1 cellular context compared by ENCODE assay signal in the genomic region with DNA sequence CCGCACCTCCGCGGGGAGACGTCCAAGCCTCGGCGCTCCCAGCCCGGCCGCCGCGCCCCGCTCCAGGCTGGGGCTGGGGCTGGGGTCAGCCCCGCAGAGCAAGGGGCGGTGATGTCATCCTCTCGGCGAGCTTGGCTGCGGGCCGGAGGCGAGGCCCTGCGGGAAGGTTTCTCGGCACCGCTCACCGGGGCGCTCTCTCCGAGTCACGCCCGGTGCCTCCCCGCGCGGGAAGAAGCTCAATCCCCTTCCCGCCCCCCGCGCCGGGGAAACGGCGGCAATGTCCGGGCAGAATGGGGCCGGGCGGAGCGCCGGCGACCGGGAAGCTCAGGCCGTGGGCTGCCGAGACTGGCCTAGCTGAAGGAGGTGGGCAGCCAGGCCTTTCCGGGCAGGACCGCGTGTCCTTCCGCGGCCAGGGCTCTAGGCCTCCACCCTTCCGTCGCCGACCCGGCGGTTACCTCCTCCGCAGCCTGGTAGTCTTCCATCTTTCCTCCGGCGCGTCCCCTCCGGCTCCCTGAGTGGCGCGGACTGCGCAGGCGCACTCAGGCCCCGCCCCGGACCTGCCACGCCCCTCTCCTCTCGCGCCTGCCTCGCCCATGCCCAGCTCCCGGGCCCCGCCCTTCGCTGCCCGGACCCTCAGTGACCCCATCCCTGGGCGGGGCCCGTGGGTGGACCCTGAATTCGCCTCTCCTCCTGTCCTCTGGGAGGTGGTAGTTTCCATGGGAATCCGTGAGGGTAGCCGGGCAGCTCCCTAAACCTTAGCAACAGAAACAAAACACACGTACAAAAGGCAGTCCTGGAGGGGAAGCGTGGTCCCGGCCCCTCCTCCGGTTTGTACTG.
A peak's percentile ranks its signal among the peaks of the same experiment; 100 is the strongest.
TF ChIP-seq lines count a peak whose summit lies in the region.

Gene DYNLT1 (minus strand): TSS at position 517 of the 837 bp plus-strand sequence. CDS start 35 bp downstream, at position 482.

TF ChIP-seq in HepG2, 621 proteins besides CTCF, POLR2A, EP300 and RAD21 (continued from another document and continues in another):
- TF ChIP-seq, protein P1, sequence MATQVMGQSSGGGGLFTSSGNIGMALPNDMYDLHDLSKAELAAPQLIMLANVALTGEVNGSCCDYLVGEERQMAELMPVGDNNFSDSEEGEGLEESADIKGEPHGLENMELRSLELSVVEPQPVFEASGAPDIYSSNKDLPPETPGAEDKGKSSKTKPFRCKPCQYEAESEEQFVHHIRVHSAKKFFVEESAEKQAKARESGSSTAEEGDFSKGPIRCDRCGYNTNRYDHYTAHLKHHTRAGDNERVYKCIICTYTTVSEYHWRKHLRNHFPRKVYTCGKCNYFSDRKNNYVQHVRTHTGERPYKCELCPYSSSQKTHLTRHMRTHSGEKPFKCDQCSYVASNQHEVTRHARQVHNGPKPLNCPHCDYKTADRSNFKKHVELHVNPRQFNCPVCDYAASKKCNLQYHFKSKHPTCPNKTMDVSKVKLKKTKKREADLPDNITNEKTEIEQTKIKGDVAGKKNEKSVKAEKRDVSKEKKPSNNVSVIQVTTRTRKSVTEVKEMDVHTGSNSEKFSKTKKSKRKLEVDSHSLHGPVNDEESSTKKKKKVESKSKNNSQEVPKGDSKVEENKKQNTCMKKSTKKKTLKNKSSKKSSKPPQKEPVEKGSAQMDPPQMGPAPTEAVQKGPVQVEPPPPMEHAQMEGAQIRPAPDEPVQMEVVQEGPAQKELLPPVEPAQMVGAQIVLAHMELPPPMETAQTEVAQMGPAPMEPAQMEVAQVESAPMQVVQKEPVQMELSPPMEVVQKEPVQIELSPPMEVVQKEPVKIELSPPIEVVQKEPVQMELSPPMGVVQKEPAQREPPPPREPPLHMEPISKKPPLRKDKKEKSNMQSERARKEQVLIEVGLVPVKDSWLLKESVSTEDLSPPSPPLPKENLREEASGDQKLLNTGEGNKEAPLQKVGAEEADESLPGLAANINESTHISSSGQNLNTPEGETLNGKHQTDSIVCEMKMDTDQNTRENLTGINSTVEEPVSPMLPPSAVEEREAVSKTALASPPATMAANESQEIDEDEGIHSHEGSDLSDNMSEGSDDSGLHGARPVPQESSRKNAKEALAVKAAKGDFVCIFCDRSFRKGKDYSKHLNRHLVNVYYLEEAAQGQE (IDR thresholded peaks at IDR 0.05; ENCODE audit: borderline replicate concordance in 1 of 2, low read depth in 1 of 2, low read length in 2 of 2) = no peak; a peak in 1 of 4 replicates
- no peak; the same call in 1 of the 2 replicates for TF ChIP-seq FUBP1 (CRISPR knock-in tag; IDR thresholded peaks at IDR 0.05; ENCODE audit: borderline replicate concordance)
- TF ChIP-seq ZNF567 (CRISPR knock-in tag; IDR thresholded peaks at IDR 0.05; ENCODE audit: borderline replicate concordance) = peak; percentile 68
- peak; percentile 88 for TF ChIP-seq KMT2A (CRISPR knock-in tag; IDR thresholded peaks at IDR 0.05)
- peak; percentile 44; the same call in 1 of the 2 replicates for TF ChIP-seq SNAPC2 (CRISPR knock-in tag; IDR thresholded peaks at IDR 0.05)
- no peak for TF ChIP-seq RARG (CRISPR knock-in tag; IDR thresholded peaks at IDR 0.05; ENCODE audit: low read depth)
- peak; percentile 77 for TF ChIP-seq ZNF33B (CRISPR knock-in tag; IDR thresholded peaks at IDR 0.05)
- no peak for TF ChIP-seq ATM (IDR thresholded peaks at IDR 0.05; ENCODE audit: borderline replicate concordance)
- peak; percentile 76; the same call in 1 of the 2 replicates for TF ChIP-seq KDM5A (IDR thresholded peaks at IDR 0.05; ENCODE audit: borderline replicate concordance, low read length)
- TF ChIP-seq MAFK (conservative IDR thresholded peaks at IDR 0.05 in 1 of 2, IDR thresholded peaks at IDR 0.05 in 1 of 2; ENCODE audit: low read length in 2 of 2) = no peak
- no peak for TF ChIP-seq SOX6 (IDR thresholded peaks at IDR 0.05)
- TF ChIP-seq SOX6 (CRISPR knock-in tag; IDR thresholded peaks at IDR 0.05) = peak; percentile 77
- TF ChIP-seq TCF12 (IDR thresholded peaks at IDR 0.05) = no peak
- TF ChIP-seq TCF12 (CRISPR knock-in tag; IDR thresholded peaks at IDR 0.05) = peak; percentile 56
- peak; percentile 90 for TF ChIP-seq ZSCAN31 (CRISPR knock-in tag; IDR thresholded peaks at IDR 0.05; ENCODE audit: low read depth)
- TF ChIP-seq ZNF589 (CRISPR knock-in tag; conservative IDR thresholded peaks at IDR 0.05) = peak; percentile 82; the same call in 1 of the 2 replicates
- TF ChIP-seq, protein P2, sequence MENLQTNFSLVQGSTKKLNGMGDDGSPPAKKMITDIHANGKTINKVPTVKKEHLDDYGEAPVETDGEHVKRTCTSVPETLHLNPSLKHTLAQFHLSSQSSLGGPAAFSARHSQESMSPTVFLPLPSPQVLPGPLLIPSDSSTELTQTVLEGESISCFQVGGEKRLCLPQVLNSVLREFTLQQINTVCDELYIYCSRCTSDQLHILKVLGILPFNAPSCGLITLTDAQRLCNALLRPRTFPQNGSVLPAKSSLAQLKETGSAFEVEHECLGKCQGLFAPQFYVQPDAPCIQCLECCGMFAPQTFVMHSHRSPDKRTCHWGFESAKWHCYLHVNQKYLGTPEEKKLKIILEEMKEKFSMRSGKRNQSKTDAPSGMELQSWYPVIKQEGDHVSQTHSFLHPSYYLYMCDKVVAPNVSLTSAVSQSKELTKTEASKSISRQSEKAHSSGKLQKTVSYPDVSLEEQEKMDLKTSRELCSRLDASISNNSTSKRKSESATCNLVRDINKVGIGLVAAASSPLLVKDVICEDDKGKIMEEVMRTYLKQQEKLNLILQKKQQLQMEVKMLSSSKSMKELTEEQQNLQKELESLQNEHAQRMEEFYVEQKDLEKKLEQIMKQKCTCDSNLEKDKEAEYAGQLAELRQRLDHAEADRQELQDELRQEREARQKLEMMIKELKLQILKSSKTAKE (CRISPR knock-in tag; IDR thresholded peaks at IDR 0.05; ENCODE audit: borderline replicate concordance) = no peak
- no peak for TF ChIP-seq RORA (CRISPR knock-in tag; IDR thresholded peaks at IDR 0.05)
- peak; percentile 64 for TF ChIP-seq RNF2 (conservative IDR thresholded peaks at IDR 0.05; ENCODE audit: low read depth)
- 0 out of 2 replicates have a peak, but pooled peaks have one; percentile 73 for TF ChIP-seq ZNF704 (CRISPR knock-in tag; IDR thresholded peaks at IDR 0.05; ENCODE audit: borderline replicate concordance)
- TF ChIP-seq KLF12 (CRISPR knock-in tag; IDR thresholded peaks at IDR 0.05; ENCODE audit: borderline replicate concordance) = peak; percentile 97
- peak; percentile 52; the same call in 1 of the 2 replicates for TF ChIP-seq JUN (CRISPR knock-in tag; IDR thresholded peaks at IDR 0.05)
- no peak for TF ChIP-seq CBX2 (IDR thresholded peaks at IDR 0.05; ENCODE audit: low read depth, low read length)
- TF ChIP-seq CBX2 (CRISPR knock-in tag; IDR thresholded peaks at IDR 0.05; ENCODE audit: low read depth) = 0 out of 2 replicates have a peak, but pooled peaks have one; percentile 17
- TF ChIP-seq NR1H2 (CRISPR knock-in tag; IDR thresholded peaks at IDR 0.05; ENCODE audit: borderline replicate concordance, low read depth) = peak; percentile 72; the same call in 1 of the 2 replicates
- no peak for TF ChIP-seq AKNA (CRISPR knock-in tag; IDR thresholded peaks at IDR 0.05; ENCODE audit: borderline replicate concordance)
- TF ChIP-seq ZNF20 (CRISPR knock-in tag; IDR thresholded peaks at IDR 0.05) = 0 out of 2 replicates have a peak, but pooled peaks have one; percentile 42
- no peak for TF ChIP-seq ZNF512B (CRISPR knock-in tag; IDR thresholded peaks at IDR 0.05; ENCODE audit: borderline replicate concordance)
- TF ChIP-seq THAP9 (CRISPR knock-in tag; IDR thresholded peaks at IDR 0.05; ENCODE audit: borderline replicate concordance) = peak; percentile 93
- peak; percentile 16; the same call in 1 of the 2 replicates for TF ChIP-seq IRF2 (CRISPR knock-in tag; IDR thresholded peaks at IDR 0.05)
- peak; percentile 78 for TF ChIP-seq HIVEP1 (CRISPR knock-in tag; IDR thresholded peaks at IDR 0.05)
- no peak for TF ChIP-seq HMG20A (CRISPR knock-in tag; IDR thresholded peaks at IDR 0.05; ENCODE audit: borderline replicate concordance)
- TF ChIP-seq KLF11 (CRISPR knock-in tag; IDR thresholded peaks at IDR 0.05) = peak; percentile 79; the same call in 1 of the 2 replicates
- no peak for TF ChIP-seq ZNF841 (CRISPR knock-in tag; IDR thresholded peaks at IDR 0.05; ENCODE audit: borderline replicate concordance)
- peak; percentile 82 for TF ChIP-seq TP53 (CRISPR knock-in tag; conservative IDR thresholded peaks at IDR 0.05)
